Comparison of ENCODE assay signal across 1 cellular context in the genomic region with DNA sequence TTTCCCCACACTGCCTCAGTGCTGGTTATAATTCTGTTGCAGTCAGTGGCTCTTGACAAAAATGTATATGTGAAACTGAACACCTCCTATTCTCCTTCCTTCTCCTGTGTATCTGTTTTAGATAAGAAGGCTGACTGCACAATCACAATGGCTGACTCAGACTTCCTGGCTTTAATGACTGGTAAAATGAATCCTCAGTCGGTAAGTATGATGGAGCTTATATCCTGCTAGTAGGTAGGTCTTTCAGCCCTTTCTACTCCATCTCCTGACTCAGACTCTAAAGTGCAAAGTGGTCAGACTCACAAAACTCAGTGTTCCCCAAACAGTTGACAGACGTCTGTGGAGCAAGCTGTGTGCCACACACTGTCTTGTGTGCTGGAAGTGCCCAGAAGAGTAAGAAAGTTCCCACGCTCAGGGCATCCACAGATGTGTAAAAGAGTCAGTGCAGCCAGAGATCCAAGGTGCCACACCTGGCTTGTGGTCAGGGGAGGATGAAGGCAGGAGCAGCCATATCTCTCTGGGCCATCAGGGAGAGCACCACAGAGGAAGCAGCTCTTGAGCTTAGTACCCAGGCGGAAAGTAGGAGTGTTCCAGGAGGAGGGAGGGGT.
TF ChIP-seq lines count a peak whose summit lies in the region.

No MANE protein-coding gene starts in this region.

TF ChIP-seq in K562, 482 proteins besides CTCF, POLR2A, EP300 and RAD21 (continued from another document and continues in another):
- TF ChIP-seq, protein P1, sequence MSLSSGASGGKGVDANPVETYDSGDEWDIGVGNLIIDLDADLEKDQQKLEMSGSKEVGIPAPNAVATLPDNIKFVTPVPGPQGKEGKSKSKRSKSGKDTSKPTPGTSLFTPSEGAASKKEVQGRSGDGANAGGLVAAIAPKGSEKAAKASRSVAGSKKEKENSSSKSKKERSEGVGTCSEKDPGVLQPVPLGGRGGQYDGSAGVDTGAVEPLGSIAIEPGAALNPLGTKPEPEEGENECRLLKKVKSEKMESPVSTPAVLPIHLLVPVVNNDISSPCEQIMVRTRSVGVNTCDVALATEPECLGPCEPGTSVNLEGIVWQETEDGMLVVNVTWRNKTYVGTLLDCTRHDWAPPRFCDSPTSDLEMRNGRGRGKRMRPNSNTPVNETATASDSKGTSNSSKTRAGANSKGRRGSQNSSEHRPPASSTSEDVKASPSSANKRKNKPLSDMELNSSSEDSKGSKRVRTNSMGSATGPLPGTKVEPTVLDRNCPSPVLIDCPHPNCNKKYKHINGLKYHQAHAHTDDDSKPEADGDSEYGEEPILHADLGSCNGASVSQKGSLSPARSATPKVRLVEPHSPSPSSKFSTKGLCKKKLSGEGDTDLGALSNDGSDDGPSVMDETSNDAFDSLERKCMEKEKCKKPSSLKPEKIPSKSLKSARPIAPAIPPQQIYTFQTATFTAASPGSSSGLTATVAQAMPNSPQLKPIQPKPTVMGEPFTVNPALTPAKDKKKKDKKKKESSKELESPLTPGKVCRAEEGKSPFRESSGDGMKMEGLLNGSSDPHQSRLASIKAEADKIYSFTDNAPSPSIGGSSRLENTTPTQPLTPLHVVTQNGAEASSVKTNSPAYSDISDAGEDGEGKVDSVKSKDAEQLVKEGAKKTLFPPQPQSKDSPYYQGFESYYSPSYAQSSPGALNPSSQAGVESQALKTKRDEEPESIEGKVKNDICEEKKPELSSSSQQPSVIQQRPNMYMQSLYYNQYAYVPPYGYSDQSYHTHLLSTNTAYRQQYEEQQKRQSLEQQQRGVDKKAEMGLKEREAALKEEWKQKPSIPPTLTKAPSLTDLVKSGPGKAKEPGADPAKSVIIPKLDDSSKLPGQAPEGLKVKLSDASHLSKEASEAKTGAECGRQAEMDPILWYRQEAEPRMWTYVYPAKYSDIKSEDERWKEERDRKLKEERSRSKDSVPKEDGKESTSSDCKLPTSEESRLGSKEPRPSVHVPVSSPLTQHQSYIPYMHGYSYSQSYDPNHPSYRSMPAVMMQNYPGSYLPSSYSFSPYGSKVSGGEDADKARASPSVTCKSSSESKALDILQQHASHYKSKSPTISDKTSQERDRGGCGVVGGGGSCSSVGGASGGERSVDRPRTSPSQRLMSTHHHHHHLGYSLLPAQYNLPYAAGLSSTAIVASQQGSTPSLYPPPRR (CRISPR knock-in tag; IDR thresholded peaks at IDR 0.05; ENCODE audit: borderline replicate concordance) = no peak
- no peak for TF ChIP-seq TCF3 (CRISPR knock-in tag; IDR thresholded peaks at IDR 0.05)
- TF ChIP-seq RBM14 (IDR thresholded peaks at IDR 0.05; ENCODE audit: borderline replicate concordance, insufficient read depth, low read depth, low read length) = no peak
- no peak for TF ChIP-seq PHF8 (IDR thresholded peaks at IDR 0.05; ENCODE audit: borderline replicate concordance, low read length)
- TF ChIP-seq PCBP2 (IDR thresholded peaks at IDR 0.05; ENCODE audit: low read depth, low read length, poor library complexity, severe bottlenecking) = no peak
- TF ChIP-seq, protein P2, sequence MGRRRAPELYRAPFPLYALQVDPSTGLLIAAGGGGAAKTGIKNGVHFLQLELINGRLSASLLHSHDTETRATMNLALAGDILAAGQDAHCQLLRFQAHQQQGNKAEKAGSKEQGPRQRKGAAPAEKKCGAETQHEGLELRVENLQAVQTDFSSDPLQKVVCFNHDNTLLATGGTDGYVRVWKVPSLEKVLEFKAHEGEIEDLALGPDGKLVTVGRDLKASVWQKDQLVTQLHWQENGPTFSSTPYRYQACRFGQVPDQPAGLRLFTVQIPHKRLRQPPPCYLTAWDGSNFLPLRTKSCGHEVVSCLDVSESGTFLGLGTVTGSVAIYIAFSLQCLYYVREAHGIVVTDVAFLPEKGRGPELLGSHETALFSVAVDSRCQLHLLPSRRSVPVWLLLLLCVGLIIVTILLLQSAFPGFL (CRISPR knock-in tag; IDR thresholded peaks at IDR 0.05) = no peak
- no peak for TF ChIP-seq MECOM (CRISPR knock-in tag; IDR thresholded peaks at IDR 0.05)
- no peak for TF ChIP-seq TBP (optimal IDR thresholded peaks at IDR 0.05; ENCODE audit: low read depth, low read length)
- peak; percentile 93 for TF ChIP-seq ZNF316 (IDR thresholded peaks at IDR 0.05)
- TF ChIP-seq TRIM28 (IDR thresholded peaks at IDR 0.05) = no peak
- TF ChIP-seq GABPA (tag; conservative IDR thresholded peaks at IDR 0.05; ENCODE audit: low read depth) = peak; percentile 25; the same call in 1 of the 2 replicates
- TF ChIP-seq MAFF (IDR thresholded peaks at IDR 0.05; ENCODE audit: low read length) = peak; percentile 49; the same call in 1 of the 2 replicates
- TF ChIP-seq GTF2A2 (tag; IDR thresholded peaks at IDR 0.05) = no peak
- TF ChIP-seq SMARCE1 (IDR thresholded peaks at IDR 0.05) = peak; percentile 81
- no peak for TF ChIP-seq ZNF780A (CRISPR knock-in tag; IDR thresholded peaks at IDR 0.05)
- TF ChIP-seq, protein P3, sequence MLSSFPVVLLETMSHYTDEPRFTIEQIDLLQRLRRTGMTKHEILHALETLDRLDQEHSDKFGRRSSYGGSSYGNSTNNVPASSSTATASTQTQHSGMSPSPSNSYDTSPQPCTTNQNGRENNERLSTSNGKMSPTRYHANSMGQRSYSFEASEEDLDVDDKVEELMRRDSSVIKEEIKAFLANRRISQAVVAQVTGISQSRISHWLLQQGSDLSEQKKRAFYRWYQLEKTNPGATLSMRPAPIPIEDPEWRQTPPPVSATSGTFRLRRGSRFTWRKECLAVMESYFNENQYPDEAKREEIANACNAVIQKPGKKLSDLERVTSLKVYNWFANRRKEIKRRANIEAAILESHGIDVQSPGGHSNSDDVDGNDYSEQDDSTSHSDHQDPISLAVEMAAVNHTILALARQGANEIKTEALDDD (IDR thresholded peaks at IDR 0.05) = peak; percentile 82
- no peak for TF ChIP-seq BMI1 (IDR thresholded peaks at IDR 0.05; ENCODE audit: low read length)
- TF ChIP-seq, protein P4, sequence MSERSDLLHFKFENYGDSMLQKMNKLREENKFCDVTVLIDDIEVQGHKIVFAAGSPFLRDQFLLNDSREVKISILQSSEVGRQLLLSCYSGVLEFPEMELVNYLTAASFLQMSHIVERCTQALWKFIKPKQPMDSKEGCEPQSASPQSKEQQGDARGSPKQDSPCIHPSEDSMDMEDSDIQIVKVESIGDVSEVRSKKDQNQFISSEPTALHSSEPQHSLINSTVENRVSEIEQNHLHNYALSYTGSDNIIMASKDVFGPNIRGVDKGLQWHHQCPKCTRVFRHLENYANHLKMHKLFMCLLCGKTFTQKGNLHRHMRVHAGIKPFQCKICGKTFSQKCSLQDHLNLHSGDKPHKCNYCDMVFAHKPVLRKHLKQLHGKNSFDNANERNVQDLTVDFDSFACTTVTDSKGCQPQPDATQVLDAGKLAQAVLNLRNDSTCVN (CRISPR knock-in tag; IDR thresholded peaks at IDR 0.05) = no peak
- no peak for TF ChIP-seq SNIP1 (IDR thresholded peaks at IDR 0.05; ENCODE audit: low read depth)
- no peak for TF ChIP-seq ZNF239 (CRISPR knock-in tag; IDR thresholded peaks at IDR 0.05)
- TF ChIP-seq RNF2 (IDR thresholded peaks at IDR 0.05) = no peak
- TF ChIP-seq, protein P5, sequence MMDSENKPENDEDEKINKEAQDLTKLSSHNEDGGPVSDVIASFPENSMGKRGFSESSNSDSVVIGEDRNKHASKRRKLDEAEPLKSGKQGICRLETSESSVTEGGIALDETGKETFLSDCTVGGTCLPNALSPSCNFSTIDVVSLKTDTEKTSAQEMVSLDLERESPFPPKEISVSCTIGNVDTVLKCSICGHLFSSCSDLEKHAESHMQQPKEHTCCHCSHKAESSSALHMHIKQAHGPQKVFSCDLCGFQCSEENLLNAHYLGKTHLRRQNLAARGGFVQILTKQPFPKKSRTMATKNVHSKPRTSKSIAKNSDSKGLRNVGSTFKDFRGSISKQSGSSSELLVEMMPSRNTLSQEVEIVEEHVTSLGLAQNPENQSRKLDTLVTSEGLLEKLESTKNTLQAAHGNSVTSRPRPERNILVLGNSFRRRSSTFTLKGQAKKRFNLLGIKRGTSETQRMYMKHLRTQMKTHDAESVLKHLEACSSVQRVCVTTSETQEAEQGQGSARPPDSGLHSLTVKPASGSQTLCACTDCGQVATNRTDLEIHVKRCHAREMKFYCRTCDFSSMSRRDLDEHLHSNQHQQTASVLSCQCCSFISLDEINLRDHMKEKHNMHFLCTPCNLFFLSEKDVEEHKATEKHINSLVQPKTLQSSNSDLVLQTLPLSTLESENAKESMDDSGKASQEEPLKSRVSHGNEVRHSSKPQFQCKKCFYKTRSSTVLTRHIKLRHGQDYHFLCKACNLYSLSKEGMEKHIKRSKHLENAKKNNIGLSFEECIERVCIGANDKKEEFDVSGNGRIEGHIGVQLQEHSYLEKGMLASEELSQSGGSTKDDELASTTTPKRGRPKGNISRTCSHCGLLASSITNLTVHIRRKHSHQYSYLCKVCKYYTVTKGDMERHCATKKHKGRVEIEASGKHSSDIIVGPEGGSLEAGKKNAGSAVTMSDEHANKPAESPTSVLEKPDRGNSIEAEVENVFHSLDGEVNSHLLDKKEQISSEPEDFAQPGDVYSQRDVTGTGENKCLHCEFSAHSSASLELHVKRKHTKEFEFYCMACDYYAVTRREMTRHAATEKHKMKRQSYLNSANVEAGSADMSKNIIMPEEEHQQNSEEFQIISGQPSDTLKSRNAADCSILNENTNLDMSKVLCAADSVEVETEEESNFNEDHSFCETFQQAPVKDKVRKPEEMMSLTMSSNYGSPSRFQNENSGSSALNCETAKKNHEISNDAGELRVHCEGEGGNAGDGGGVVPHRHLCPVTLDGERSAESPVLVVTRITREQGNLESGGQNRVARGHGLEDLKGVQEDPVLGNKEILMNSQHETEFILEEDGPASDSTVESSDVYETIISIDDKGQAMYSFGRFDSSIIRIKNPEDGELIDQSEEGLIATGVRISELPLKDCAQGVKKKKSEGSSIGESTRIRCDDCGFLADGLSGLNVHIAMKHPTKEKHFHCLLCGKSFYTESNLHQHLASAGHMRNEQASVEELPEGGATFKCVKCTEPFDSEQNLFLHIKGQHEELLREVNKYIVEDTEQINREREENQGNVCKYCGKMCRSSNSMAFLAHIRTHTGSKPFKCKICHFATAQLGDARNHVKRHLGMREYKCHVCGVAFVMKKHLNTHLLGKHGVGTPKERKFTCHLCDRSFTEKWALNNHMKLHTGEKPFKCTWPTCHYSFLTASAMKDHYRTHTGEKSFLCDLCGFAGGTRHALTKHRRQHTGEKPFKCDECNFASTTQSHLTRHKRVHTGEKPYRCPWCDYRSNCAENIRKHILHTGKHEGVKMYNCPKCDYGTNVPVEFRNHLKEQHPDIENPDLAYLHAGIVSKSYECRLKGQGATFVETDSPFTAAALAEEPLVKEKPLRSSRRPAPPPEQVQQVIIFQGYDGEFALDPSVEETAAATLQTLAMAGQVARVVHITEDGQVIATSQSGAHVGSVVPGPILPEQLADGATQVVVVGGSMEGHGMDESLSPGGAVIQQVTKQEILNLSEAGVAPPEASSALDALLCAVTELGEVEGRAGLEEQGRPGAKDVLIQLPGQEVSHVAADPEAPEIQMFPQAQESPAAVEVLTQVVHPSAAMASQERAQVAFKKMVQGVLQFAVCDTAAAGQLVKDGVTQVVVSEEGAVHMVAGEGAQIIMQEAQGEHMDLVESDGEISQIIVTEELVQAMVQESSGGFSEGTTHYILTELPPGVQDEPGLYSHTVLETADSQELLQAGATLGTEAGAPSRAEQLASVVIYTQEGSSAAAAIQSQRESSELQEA (IDR thresholded peaks at IDR 0.05; ENCODE audit: low read depth) = no peak
- 0 out of 2 replicates have a peak, but pooled peaks have one; percentile 49 for TF ChIP-seq DMBX1 (CRISPR knock-in tag; IDR thresholded peaks at IDR 0.05; ENCODE audit: borderline replicate concordance)
- TF ChIP-seq, protein P6, sequence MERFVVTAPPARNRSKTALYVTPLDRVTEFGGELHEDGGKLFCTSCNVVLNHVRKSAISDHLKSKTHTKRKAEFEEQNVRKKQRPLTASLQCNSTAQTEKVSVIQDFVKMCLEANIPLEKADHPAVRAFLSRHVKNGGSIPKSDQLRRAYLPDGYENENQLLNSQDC (CRISPR knock-in tag; IDR thresholded peaks at IDR 0.05) = no peak
- no peak for TF ChIP-seq CBX1 (IDR thresholded peaks at IDR 0.05; ENCODE audit: low read depth)
- no peak for TF ChIP-seq ZBTB1 (CRISPR knock-in tag; IDR thresholded peaks at IDR 0.05; ENCODE audit: borderline replicate concordance, low read depth)
- no peak for TF ChIP-seq OTX1 (CRISPR knock-in tag; IDR thresholded peaks at IDR 0.05)
- TF ChIP-seq RBM22 (IDR thresholded peaks at IDR 0.05; ENCODE audit: low read depth, low read length, poor library complexity, severe bottlenecking) = no peak
- no peak for TF ChIP-seq KLF6 (CRISPR knock-in tag; IDR thresholded peaks at IDR 0.05; ENCODE audit: borderline replicate concordance)
- no peak for TF ChIP-seq HMG20A (CRISPR knock-in tag; conservative IDR thresholded peaks at IDR 0.05)
- TF ChIP-seq, protein P7, sequence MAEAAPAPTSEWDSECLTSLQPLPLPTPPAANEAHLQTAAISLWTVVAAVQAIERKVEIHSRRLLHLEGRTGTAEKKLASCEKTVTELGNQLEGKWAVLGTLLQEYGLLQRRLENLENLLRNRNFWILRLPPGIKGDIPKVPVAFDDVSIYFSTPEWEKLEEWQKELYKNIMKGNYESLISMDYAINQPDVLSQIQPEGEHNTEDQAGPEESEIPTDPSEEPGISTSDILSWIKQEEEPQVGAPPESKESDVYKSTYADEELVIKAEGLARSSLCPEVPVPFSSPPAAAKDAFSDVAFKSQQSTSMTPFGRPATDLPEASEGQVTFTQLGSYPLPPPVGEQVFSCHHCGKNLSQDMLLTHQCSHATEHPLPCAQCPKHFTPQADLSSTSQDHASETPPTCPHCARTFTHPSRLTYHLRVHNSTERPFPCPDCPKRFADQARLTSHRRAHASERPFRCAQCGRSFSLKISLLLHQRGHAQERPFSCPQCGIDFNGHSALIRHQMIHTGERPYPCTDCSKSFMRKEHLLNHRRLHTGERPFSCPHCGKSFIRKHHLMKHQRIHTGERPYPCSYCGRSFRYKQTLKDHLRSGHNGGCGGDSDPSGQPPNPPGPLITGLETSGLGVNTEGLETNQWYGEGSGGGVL (CRISPR knock-in tag; IDR thresholded peaks at IDR 0.05) = no peak
- peak; percentile 89 for TF ChIP-seq JUND (IDR thresholded peaks at IDR 0.05; ENCODE audit: borderline replicate concordance, low read depth, low read length)
- peak; percentile 77; the same call in 1 of the 3 replicates for TF ChIP-seq JUND (tag; IDR thresholded peaks at IDR 0.05; ENCODE audit: borderline replicate concordance, low read depth, low read length)
- TF ChIP-seq HNRNPK (IDR thresholded peaks at IDR 0.05; ENCODE audit: low read depth, low read length, poor library complexity, severe bottlenecking) = no peak
- TF ChIP-seq SOX6 (IDR thresholded peaks at IDR 0.05) = peak; percentile 87
- TF ChIP-seq, protein P8, sequence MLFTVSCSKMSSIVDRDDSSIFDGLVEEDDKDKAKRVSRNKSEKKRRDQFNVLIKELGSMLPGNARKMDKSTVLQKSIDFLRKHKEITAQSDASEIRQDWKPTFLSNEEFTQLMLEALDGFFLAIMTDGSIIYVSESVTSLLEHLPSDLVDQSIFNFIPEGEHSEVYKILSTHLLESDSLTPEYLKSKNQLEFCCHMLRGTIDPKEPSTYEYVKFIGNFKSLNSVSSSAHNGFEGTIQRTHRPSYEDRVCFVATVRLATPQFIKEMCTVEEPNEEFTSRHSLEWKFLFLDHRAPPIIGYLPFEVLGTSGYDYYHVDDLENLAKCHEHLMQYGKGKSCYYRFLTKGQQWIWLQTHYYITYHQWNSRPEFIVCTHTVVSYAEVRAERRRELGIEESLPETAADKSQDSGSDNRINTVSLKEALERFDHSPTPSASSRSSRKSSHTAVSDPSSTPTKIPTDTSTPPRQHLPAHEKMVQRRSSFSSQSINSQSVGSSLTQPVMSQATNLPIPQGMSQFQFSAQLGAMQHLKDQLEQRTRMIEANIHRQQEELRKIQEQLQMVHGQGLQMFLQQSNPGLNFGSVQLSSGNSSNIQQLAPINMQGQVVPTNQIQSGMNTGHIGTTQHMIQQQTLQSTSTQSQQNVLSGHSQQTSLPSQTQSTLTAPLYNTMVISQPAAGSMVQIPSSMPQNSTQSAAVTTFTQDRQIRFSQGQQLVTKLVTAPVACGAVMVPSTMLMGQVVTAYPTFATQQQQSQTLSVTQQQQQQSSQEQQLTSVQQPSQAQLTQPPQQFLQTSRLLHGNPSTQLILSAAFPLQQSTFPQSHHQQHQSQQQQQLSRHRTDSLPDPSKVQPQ (CRISPR knock-in tag; IDR thresholded peaks at IDR 0.05; ENCODE audit: borderline replicate concordance) = no peak
- no peak; the same call in 1 of the 2 replicates for TF ChIP-seq MXI1 (IDR thresholded peaks at IDR 0.05; ENCODE audit: low read depth, low read length)
